ENCODE assay signal across 8 cellular contexts in the genomic region with DNA sequence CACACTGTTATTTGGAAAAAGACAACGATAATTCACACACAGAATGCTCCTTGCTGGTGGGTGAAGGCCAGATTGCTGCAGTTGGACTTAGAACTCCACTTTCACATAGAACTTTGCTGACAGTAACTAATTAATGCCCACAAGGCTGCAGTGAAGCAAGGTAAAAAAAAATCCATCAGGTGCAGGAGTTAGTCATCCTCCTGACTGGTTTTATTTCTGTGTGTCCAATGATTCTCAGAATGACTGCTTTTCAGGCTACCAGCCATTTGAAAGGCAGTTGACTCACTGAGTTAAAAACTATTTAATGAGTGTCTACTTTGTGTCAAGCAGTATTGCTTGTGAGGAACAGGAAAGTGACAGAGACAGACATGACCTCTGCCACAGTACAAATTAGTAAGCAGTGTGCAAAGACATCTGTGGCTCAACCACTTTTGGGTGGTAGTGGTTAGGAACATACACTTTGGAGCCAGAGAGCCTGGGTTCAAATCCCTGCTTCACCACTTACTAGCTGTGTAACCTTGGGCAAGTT. TPM values are rescaled to one million over a fixed set of nuclear protein-coding genes. Genes with fewer than 3 reads are reported as not detected.
DNase-seq lines count a peak whose midpoint lies in the region; ATAC-seq and TF ChIP-seq lines count a peak whose summit lies in the region.

No MANE protein-coding gene starts in this region.

- H3K27me3 ChIP-seq in spleen (replicated peaks in 1 of 7) (no peaks in the 10 kb centered on the region), HAP-1 (ENCODE audit: low read depth) (no peaks in the 10 kb centered on the region)

- H3K4me1 ChIP-seq in spleen (peaks cover 63 to 86% (median 79%) of the 10 kb centered on the region in 6 donors), HAP-1 (peaks cover 41% of the 10 kb centered on the region)

- H3K36me3 ChIP-seq in spleen (peaks cover 0 to 6% (median 0%) of the 10 kb centered on the region in 6 donors), HAP-1 (replicated peaks) (no peaks in the 10 kb centered on the region; the same call in 1 of the 2 replicates)

- H3K27ac Mint-ChIP-seq in activated CD8-positive, alpha-beta memory T cell treated with anti-CD3 and anti-CD28 coated beads, Interleukin-2, amount 10 ng/mL, durations not matched to agents 7 days and 5 days: peak overlapping the region; percentile 67
- peak overlapping the region in 5 of 6 donors; percentile 2 to 68 (median 63) for H3K27ac Mint-ChIP-seq in naive B cell
- no peak overlapping the region for H3K27ac Mint-ChIP-seq in mesothelial cell of epicardium

- no peak overlapping the region for H3K4me3 Mint-ChIP-seq in activated CD8-positive, alpha-beta memory T cell treated with anti-CD3 and anti-CD28 coated beads, Interleukin-2, amount 10 ng/mL, durations not matched to agents 7 days and 5 days
- H3K4me3 Mint-ChIP-seq in naive B cell: peak overlapping the region in 7 of 8 donors; percentile 2 to 61 (median 37)
- no peak overlapping the region for H3K4me3 Mint-ChIP-seq in mesothelial cell of epicardium

- CTCF ChIA-PET in activated CD8-positive, alpha-beta memory T cell treated with anti-CD3 and anti-CD28 coated beads, Interleukin-2, amount 10 ng/mL, durations not matched to agents 7 days and 5 days (lab: Charles Lee): no interaction called here

- TF ChIP-seq POLR2A in spleen (IDR thresholded peaks at IDR 0.05): no peak

- no peaks in the 10 kb centered on the region for H3K9me3 ChIP-seq in spleen
- H3K9me3 ChIP-seq in HAP-1: no peaks in the 10 kb centered on the region; the same call in 1 of the 2 replicates

- 68 to 80% (median 78%) methylated on average over 1 of the region's 1 CpG for WGBS in spleen, 5 donors

- H3K4me3 ChIP-seq in spleen (no peak overlapping the region), HAP-1 (no peak overlapping the region)

- in situ Hi-C loops in HAP-1 (cut with MboI; ENCODE audit: low sequenced_read_pairs): no loop called here

- peak; percentile 77 for DNase-seq in activated CD8-positive, alpha-beta memory T cell treated with anti-CD3 and anti-CD28 coated beads, Interleukin-2, amount 10 ng/mL, durations not matched to agents 7 days and 5 days
- DNase-seq in activated CD8-positive, alpha-beta memory T cell treated with anti-CD3 and anti-CD28 coated beads, Interleukin-2, amount 50 U/mL, for 4 hours: no peak
- DNase-seq in T-helper 22 cell (ENCODE audit: low read depth) (peak; percentile 12), naive B cell (no peak), mesothelial cell of epicardium (ENCODE audit: low spot score in 2 of 2, unreplicated experiment in 2 of 2) (no peak), spleen (no peak), HAP-1 (ENCODE audit: low spot score in 2 of 2) (no peak)

- H3K9me3 Mint-ChIP-seq in activated CD8-positive, alpha-beta memory T cell treated with anti-CD3 and anti-CD28 coated beads, Interleukin-2, amount 10 ng/mL, durations not matched to agents 7 days and 5 days (ENCODE audit: low read depth): no peaks in the 10 kb centered on the region
- H3K9me3 Mint-ChIP-seq in naive B cell (no peaks in the 10 kb centered on the region), mesothelial cell of epicardium (peaks cover 7% of the 10 kb centered on the region)

- TF ChIP-seq CTCF in mesothelial cell of epicardium (IDR thresholded peaks at IDR 0.05; ENCODE audit: unreplicated experiment) (no peak), spleen (IDR thresholded peaks at IDR 0.05 in 8 of 11, conservative IDR thresholded peaks at IDR 0.05 in 3 of 11) (no peak)

- H3K27me3 Mint-ChIP-seq in activated CD8-positive, alpha-beta memory T cell treated with anti-CD3 and anti-CD28 coated beads, Interleukin-2, amount 10 ng/mL, durations not matched to agents 7 days and 5 days: no peaks in the 10 kb centered on the region
- no peaks in the 10 kb centered on the region for H3K27me3 Mint-ChIP-seq in naive B cell
- no peaks in the 10 kb centered on the region for H3K27me3 Mint-ChIP-seq in mesothelial cell of epicardium (ENCODE audit: low read depth)

- H3K4me1 Mint-ChIP-seq in activated CD8-positive, alpha-beta memory T cell treated with anti-CD3 and anti-CD28 coated beads, Interleukin-2, amount 10 ng/mL, durations not matched to agents 7 days and 5 days: peaks cover 82% of the 10 kb centered on the region
- H3K4me1 Mint-ChIP-seq in naive B cell (peaks cover 69 to 82% (median 70%) of the 10 kb centered on the region in 3 donors), mesothelial cell of epicardium (peaks cover 25% of the 10 kb centered on the region)

- H3K36me3 Mint-ChIP-seq in activated CD8-positive, alpha-beta memory T cell treated with anti-CD3 and anti-CD28 coated beads, Interleukin-2, amount 10 ng/mL, durations not matched to agents 7 days and 5 days: peaks cover 5% of the 10 kb centered on the region
- no peaks in the 10 kb centered on the region for H3K36me3 Mint-ChIP-seq in naive B cell
- peaks cover 12% of the 10 kb centered on the region for H3K36me3 Mint-ChIP-seq in mesothelial cell of epicardium

- peak; percentile 83 for ATAC-seq in activated CD8-positive, alpha-beta memory T cell treated with anti-CD3 and anti-CD28 coated beads, Interleukin-2, amount 10 ng/mL, durations not matched to agents 7 days and 5 days
- ATAC-seq in HG02981 (IDR thresholded peaks at IDR 0.05; ENCODE audit: unreplicated experiment): peak; percentile 66
- ATAC-seq in naive B cell (ENCODE audit: low read depth in 2 of 2): no peak

- intact Hi-C loops in spleen (cut with DNase I; ENCODE audit: low total_unique reads): no loop called here

- H3K27ac ChIP-seq in spleen: peak overlapping the region in 4 of 8 donors; percentile 6 to 64 (median 47)

RNA-seq across cellular contexts. Expression of a gene that starts 41.9 kb away (rescaled TPM):
- 100 to 1,000 TPM; 113 to 117 TPM for total RNA-seq in activated CD8-positive, alpha-beta memory T cell treated with anti-CD3 and anti-CD28 coated beads, Interleukin-2, amount 10 ng/mL, durations not matched to agents 7 days and 5 days
- polyA plus RNA-seq in naive B cell (ENCODE audit: low read depth in 6 of 6): 100 to 1,000 TPM; 124 to 200 (median 166) TPM
- total RNA-seq in mesothelial cell of epicardium: 109 to 113 TPM (median 110 TPM) in 3 replicates
- 100 to 1,000 TPM in 2 of 7 donors, 10 to 100 TPM in 5; 89.3 to 113 (median 93.9) TPM for total RNA-seq in spleen
- polyA plus RNA-seq in spleen: 10 to 100 TPM; 48.8 to 65.8 (median 56.6) TPM

Comparison
In these comparisons a context has a peak if more than half of its experiments do, and no peak if none do; other contexts are left out.
1. DNase-seq: peak in activated CD8-positive, alpha-beta memory T cell treated with anti-CD3 and anti-CD28 coated beads, Interleukin-2, amount 10 ng/mL, durations not matched to agents 7 days and 5 days (single experiment) and T-helper 22 cell (single experiment); none in activated CD8-positive, alpha-beta memory T cell treated with anti-CD3 and anti-CD28 coated beads, Interleukin-2, amount 50 U/mL, for 4 hours (single experiment), naive B cell (single experiment), mesothelial cell of epicardium (0 of 2), spleen (single experiment) and HAP-1 (0 of 2).
2. ATAC-seq: peak in activated CD8-positive, alpha-beta memory T cell treated with anti-CD3 and anti-CD28 coated beads, Interleukin-2, amount 10 ng/mL, durations not matched to agents 7 days and 5 days (single experiment) and HG02981 (single experiment); none in naive B cell (0 of 2).
3. H3K4me3 Mint-ChIP-seq: peak in naive B cell (7 of 8); none in activated CD8-positive, alpha-beta memory T cell treated with anti-CD3 and anti-CD28 coated beads, Interleukin-2, amount 10 ng/mL, durations not matched to agents 7 days and 5 days (single experiment) and mesothelial cell of epicardium (single experiment).